Comparison of ENCODE assay signal across 8 cellular contexts in genomic region chr4:118836763-118837507, GRCh38. TPM values are rescaled to one million over a fixed set of nuclear protein-coding genes. Genes with fewer than 3 reads are reported as not detected.
A peak's percentile ranks its signal among the peaks of the same experiment; 100 is the strongest.
DNase-seq lines count a peak whose midpoint lies in the region; ATAC-seq, FAIRE-seq and TF ChIP-seq lines count a peak whose summit lies in the region.

No MANE protein-coding gene starts in this region.

- H3K4me2 ChIP-seq in PC-9: peak overlapping the region; percentile 79

- H3K79me2 ChIP-seq in PC-9 (ENCODE audit: low read depth): peaks cover 12% of the 10 kb centered on the region

- DNase-seq in DMS 273 (lab: John Stamatoyannopoulos, UW; ENCODE audit: unreplicated experiment): peak; percentile 85
- DNase-seq in PC-9: no peak
- no peak for DNase-seq in epithelial cell of prostate (ENCODE audit: low read depth, low spot score)
- DNase-seq in pancreas: no peak
- no peak for DNase-seq in NCI-H2029 (lab: John Stamatoyannopoulos, UW)
- DNase-seq in NCI-H345 (lab: John Stamatoyannopoulos, UW): no peak
- DNase-seq in kidney tubule cell (ENCODE audit: low spot score): no peak

- H3K27me3 ChIP-seq in PC-9 (ENCODE audit: insufficient read depth, low read depth) (no peaks in the 10 kb centered on the region), pancreas (no peaks in the 10 kb centered on the region)

- H3F3A ChIP-seq in PC-9 (ENCODE audit: insufficient read depth, low read depth): peaks cover 11% of the 10 kb centered on the region

- TSS peak; percentile 45 for BruUV-seq in PC-9 (replicated peaks; lab: Mats Ljungman, UMichigan)

- TF ChIP-seq CTCF in PC-9 (conservative IDR thresholded peaks at IDR 0.05) (no peak), pancreas (IDR thresholded peaks at IDR 0.05) (no peak)

- no peak for ATAC-seq in pancreas
- ATAC-seq in HG02884 (IDR thresholded peaks at IDR 0.05; ENCODE audit: unreplicated experiment): no peak

- H3K36me3 ChIP-seq in PC-9 (ENCODE audit: low read depth) (no peaks in the 10 kb centered on the region), pancreas (peaks cover 0 to 4% (median 0%) of the 10 kb centered on the region in 3 donors)

- no peaks in the 10 kb centered on the region for H4K20me1 ChIP-seq in PC-9 (ENCODE audit: insufficient read depth)

- peaks cover 9% of the 10 kb centered on the region for H3K4me1 ChIP-seq in PC-9 (replicated peaks; ENCODE audit: insufficient read depth)
- H3K4me1 ChIP-seq in pancreas: peaks cover 4 to 14% (median 12%) of the 10 kb centered on the region in 3 donors

- POLR2A ChIA-PET in PC-9 (lab: Charles Lee; ENCODE audit: unreplicated experiment): interaction anchor here (0.6 kb wide), 2 partner anchors 20 to 446 kb away, joined by 3 to 10 read pairs; no protein-coding TSS in a partner anchor

- FAIRE-seq in pancreas (lab: Jason Lieb, UNC): no peak

- CTCF ChIA-PET in PC-9 (lab: Charles Lee): no interaction called here

- no peaks in the 10 kb centered on the region for H3K9me2 ChIP-seq in PC-9 (ENCODE audit: insufficient read depth)

- no peaks in the 10 kb centered on the region for H3K9me3 ChIP-seq in PC-9 (ENCODE audit: insufficient read depth, low read depth)
- H3K9me3 ChIP-seq in pancreas: no peaks in the 10 kb centered on the region

- H3K27ac ChIP-seq in PC-9: peak overlapping the region; percentile 68; the same call in 1 of the 2 replicates
- H3K27ac ChIP-seq in epithelial cell of prostate: peak overlapping the region; percentile 82
- no peak overlapping the region for H3K27ac ChIP-seq in pancreas

- 33 to 43% methylated on average over 8 of the region's 8 CpGs for WGBS in pancreas, 2 donors

- intact Hi-C loops in PC-9 (cut with micrococcal nuclease; ENCODE audit: unreplicated experiment): no loop called here
- intact Hi-C loops in pancreas (cut with DNase I): no loop called here

- peak overlapping the region; percentile 84 for H3K4me3 ChIP-seq in PC-9
- H3K4me3 ChIP-seq in pancreas: peak overlapping the region; percentile 63 to 94 (median 90)

- peak overlapping the region; percentile 100 for H2AFZ ChIP-seq in PC-9

RNA-seq across cellular contexts. Expression of gene SEC24D, which starts 1.0 kb away (rescaled TPM):
- 10.2 and 17.3 TPM in 2 replicates for total RNA-seq in PC-9 (2021)
- 10 to 100 TPM; 31.0 to 49.6 (median 41.0) TPM for total RNA-seq in pancreas
- polyA plus RNA-seq in pancreas: 10 to 100 TPM; 10.9 to 20.1 TPM

RNA-seq across cellular contexts. Expression of gene SYNPO2, which starts 51.7 kb away (rescaled TPM):
- total RNA-seq in PC-9 (2021) (0.53 and 0.87 TPM in 2 replicates), pancreas (10 to 100 TPM in 1 of 6 donors, 1 to 10 TPM in 5; 2.1 to 10.9 (median 3.9) TPM)
- polyA plus RNA-seq in pancreas: 1 to 10 TPM; 2.9 to 5.3 TPM

Comparison
In these comparisons a context has a peak if more than half of its experiments do, and no peak if none do; other contexts are left out.
1. H3K27ac ChIP-seq: peak in PC-9 (single experiment) and epithelial cell of prostate (single experiment); none in pancreas (0 of 4).